Comparison of ENCODE assay signal across 16 cellular contexts in the genomic region with DNA sequence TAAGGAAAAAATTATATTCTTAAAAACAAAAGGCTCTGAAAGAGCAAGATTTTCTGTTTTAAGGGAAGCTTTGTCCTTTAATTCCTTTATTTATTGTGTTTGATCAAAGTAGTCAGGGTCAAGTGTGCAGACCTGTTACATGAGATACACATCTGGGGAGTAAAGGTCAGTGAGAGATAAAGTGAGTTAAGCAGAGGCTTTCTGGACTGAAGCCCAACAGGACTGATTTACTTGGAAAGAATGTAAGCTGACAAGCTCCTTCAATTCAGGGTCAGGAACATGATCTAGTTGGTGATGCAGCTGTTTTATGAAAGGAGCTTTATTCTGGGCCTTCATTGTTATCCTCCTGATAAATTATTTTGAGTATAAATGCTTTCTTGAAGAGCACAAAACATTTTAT. TPM values are rescaled to one million over a fixed set of nuclear protein-coding genes. Genes with fewer than 3 reads are reported as not detected.
A peak's percentile ranks its signal among the peaks of the same experiment; 100 is the strongest.
DNase-seq lines count a peak whose midpoint lies in the region; ATAC-seq, FAIRE-seq and TF ChIP-seq lines count a peak whose summit lies in the region.
"Had no signal": no experiment of that assay in that cellular context is flagged by ENCODE, and none has a peak within 500 bp of the region (broad histone marks: within the 10 kb centered on the region; RNA-seq: fewer than 3 reads in every experiment).

No MANE protein-coding gene starts in this region.

- dilution Hi-C loops in IMR-90 (cut with HindIII; ENCODE audit: low sequenced_read_pairs, unreplicated experiment) = no loop called here

- no peak for FAIRE-seq in HepG2 (lab: Jason Lieb, UNC)
- FAIRE-seq: GM12878 had no signal

- no peak overlapping the region for H3K14ac ChIP-seq in IMR-90 (replicated peaks; ENCODE audit: low read depth, low read length)

- no peaks in the 10 kb centered on the region for H3K9me3 ChIP-seq in IMR-90 (ENCODE audit: control insufficient read depth, insufficient read depth, low read length)
- no peaks in the 10 kb centered on the region for H3K9me3 ChIP-seq in HepG2 (ENCODE audit: low read length)

- no peaks in the 10 kb centered on the region for H3K9me1 ChIP-seq in IMR-90 (ENCODE audit: insufficient read depth, low read length)

- H2BK5ac ChIP-seq in IMR-90 (ENCODE audit: low read depth, low read length, poor library complexity, severe bottlenecking) = no peak overlapping the region

- no peak overlapping the region for H2AK5ac ChIP-seq in IMR-90 (ENCODE audit: low read depth, low read length)

- H2BK120ac ChIP-seq in IMR-90 (ENCODE audit: low read depth, low read length) = no peak overlapping the region

- H3K79me1 ChIP-seq in IMR-90 (ENCODE audit: low read depth in 1 of 2, low read length in 2 of 2) = no peaks in the 10 kb centered on the region

- TF ChIP-seq RAD21 in IMR-90 (IDR thresholded peaks at IDR 0.05; ENCODE audit: low read length) (no peak), HepG2 (CRISPR knock-in tag; IDR thresholded peaks at IDR 0.05) (no peak)

- H3K4me1 ChIP-seq in IMR-90 (ENCODE audit: control insufficient read depth, insufficient read depth, low read length) (no peaks in the 10 kb centered on the region), HepG2 (ENCODE audit: insufficient read depth, low read length) (no peaks in the 10 kb centered on the region)

- no peak overlapping the region for H2AK9ac ChIP-seq in IMR-90 (replicated peaks; ENCODE audit: low read depth, low read length, poor library complexity)

- no peak overlapping the region for H2BK15ac ChIP-seq in IMR-90 (ENCODE audit: low read depth, low read length)

- TF ChIP-seq EP300 in HepG2 (IDR thresholded peaks at IDR 0.05; ENCODE audit: low read depth in 2 of 2, low read length in 2 of 2) = no peak
- TF ChIP-seq EP300 in HepG2 (CRISPR knock-in tag; IDR thresholded peaks at IDR 0.05; ENCODE audit: borderline replicate concordance) = no peak

- H3K9ac ChIP-seq in IMR-90 (ENCODE audit: low read depth, low read length) (no peak overlapping the region), HepG2 (ENCODE audit: insufficient read depth, low read depth, low read length) (no peak overlapping the region)

- H2BK20ac ChIP-seq in IMR-90 (ENCODE audit: low read depth, low read length) = no peak overlapping the region

- H4K5ac ChIP-seq in IMR-90 (ENCODE audit: low read depth, low read length) = no peak overlapping the region

- in situ Hi-C loops in IMR-90 (cut with MboI; ENCODE audit: low sequenced_read_pairs) = no loop called here
- in situ Hi-C loops in brain microvascular endothelial cell (cut with HindIII; ENCODE audit: low pct_ligation_motif_present, low sequenced_read_pairs) = no loop called here
- in situ Hi-C loops in HepG2 (cut with HindIII; ENCODE audit: extremely low pct_ligation_motif_present, low pct_unique_long_range_greater_than_20kb) = no loop called here

- CTCF ChIA-PET in IMR-90 (lab: Yijun Ruan, JAX) (no interaction called here), HepG2 (lab: Yijun Ruan, JAX; ENCODE audit: low intra/inter-chr PET ratio, low total read pairs) (no interaction called here)

- H3K4me2 ChIP-seq in IMR-90 (ENCODE audit: low read depth, low read length) (no peak overlapping the region), HepG2 (ENCODE audit: low read depth, low read length) (no peak overlapping the region)

- no peaks in the 10 kb centered on the region for H3K79me2 ChIP-seq in HepG2 (ENCODE audit: insufficient read depth, low read length)

- POLR2A ChIA-PET in IMR-90 (lab: Charles Lee; ENCODE audit: unreplicated experiment) = no interaction called here
- POLR2A ChIA-PET in HepG2 (lab: Yijun Ruan, JAX) = no interaction called here

- DNase-seq in COLO829 (ENCODE audit: low spot score) (peak; percentile 84), IMR-90 (peak; percentile 18), brain microvascular endothelial cell (peak; percentile 65), HepG2 (ENCODE audit: low spot score) (peak; percentile 50), NOMO-1 treated with DMSO at 0.1 percent for 48 hours (lab: John Stamatoyannopoulos, UW; ENCODE audit: unreplicated experiment) (no peak), lower leg skin (ENCODE audit: low spot score in 2 of 2) (no peak)
- DNase-seq: DMS79 treated with DMSO at 0.1 percent for 48 hours; immature natural killer cell; MM.1S; stimulated activated CD4-positive, alpha-beta T cell treated with anti-CD3 and anti-CD28 coated beads, Interleukin-2, amount 100 ng/mL, for 48 hours; T-cell had no signal

- no peak overlapping the region for H3K56ac ChIP-seq in IMR-90 (ENCODE audit: extremely low read depth, insufficient read depth, low read length)

- no peak overlapping the region for H4K8ac ChIP-seq in IMR-90 (ENCODE audit: low read depth in 2 of 2, low read length in 2 of 2)

- H3K23ac ChIP-seq in IMR-90 (ENCODE audit: low read depth, low read length) = no peak overlapping the region

- ATAC-seq in IMR-90 (ENCODE audit: low read depth) = no peak
- ATAC-seq in HepG2 = no peak; the same call in 2 of the 3 replicates
- ATAC-seq in HG02798 (IDR thresholded peaks at IDR 0.05; ENCODE audit: poor library complexity, unreplicated experiment) = no peak
- no peak for ATAC-seq in GM18861 (IDR thresholded peaks at IDR 0.05; ENCODE audit: unreplicated experiment)
- ATAC-seq: GM12878, T-cell had no signal

- no TSS peak for BruUV-seq in IMR-90 (replicated peaks; lab: Mats Ljungman, UMichigan)
- BruUV-seq in HepG2 (replicated peaks; lab: Mats Ljungman, UMichigan) = no TSS peak

- H3K4ac ChIP-seq in IMR-90 (ENCODE audit: low read depth, low read length) = no peak overlapping the region

- H4K20me1 ChIP-seq in IMR-90 (ENCODE audit: insufficient read depth, low read length) (no peaks in the 10 kb centered on the region), HepG2 (ENCODE audit: insufficient read depth, low read length) (no peaks in the 10 kb centered on the region)

- TF ChIP-seq CTCF in IMR-90 (conservative IDR thresholded peaks at IDR 0.05; ENCODE audit: low read depth, low read length) = no peak
- TF ChIP-seq CTCF in brain microvascular endothelial cell (IDR thresholded peaks at IDR 0.05; ENCODE audit: low read depth, low read length, missing control alignments) = no peak
- no peak for TF ChIP-seq CTCF in HepG2 (CRISPR knock-in tag; IDR thresholded peaks at IDR 0.05)
- TF ChIP-seq CTCF in lower leg skin (IDR thresholded peaks at IDR 0.05) = no peak

- TF ChIP-seq POLR2A in IMR-90 (IDR thresholded peaks at IDR 0.05; ENCODE audit: low read depth, low read length) = no peak
- TF ChIP-seq POLR2A in HepG2 (IDR thresholded peaks at IDR 0.05; ENCODE audit: insufficient read depth in 1 of 2, low read depth in 2 of 2, low read length in 2 of 2) = no peak
- TF ChIP-seq POLR2A in lower leg skin (IDR thresholded peaks at IDR 0.05) = no peak

- intact Hi-C loops in IMR-90 (cut with micrococcal nuclease) (no loop called here), HepG2 (cut with micrococcal nuclease; ENCODE audit: unreplicated experiment) (no loop called here), lower leg skin (cut with DNase I; ENCODE audit: low total_unique reads) (no loop called here)

- H2AFZ ChIP-seq in IMR-90 (replicated peaks; ENCODE audit: low read length, poor library complexity) = no peak overlapping the region
- no peak overlapping the region for H2AFZ ChIP-seq in HepG2 (ENCODE audit: low read length)

- H3K27me3 ChIP-seq in IMR-90 (ENCODE audit: control insufficient read depth, insufficient read depth, low read length) (no peaks in the 10 kb centered on the region), brain microvascular endothelial cell (replicated peaks) (no peaks in the 10 kb centered on the region), HepG2 (ENCODE audit: control insufficient read depth in 1 of 2, insufficient read depth in 2 of 2, low read length in 2 of 2) (no peaks in the 10 kb centered on the region)

- H4K91ac ChIP-seq in IMR-90 (ENCODE audit: insufficient read depth, low read depth, low read length) = no peak overlapping the region

- no peaks in the 10 kb centered on the region for H3K36me3 ChIP-seq in IMR-90 (ENCODE audit: control insufficient read depth, insufficient read depth, low read length)
- H3K36me3 ChIP-seq in brain microvascular endothelial cell (replicated peaks) = no peaks in the 10 kb centered on the region
- no peaks in the 10 kb centered on the region for H3K36me3 ChIP-seq in HepG2 (replicated peaks in 1 of 2; ENCODE audit: control insufficient read depth in 1 of 2, insufficient read depth in 2 of 2, low read length in 2 of 2)

- H3K27ac ChIP-seq in IMR-90 (ENCODE audit: insufficient read depth, low read length) (no peak overlapping the region), brain microvascular endothelial cell (no peak overlapping the region), HepG2 (ENCODE audit: extremely low read length, insufficient read depth, low read length) (no peak overlapping the region)
- H3K27ac ChIP-seq: coronary artery had no signal

- H3K18ac ChIP-seq in IMR-90 (ENCODE audit: low read depth, low read length) = no peak overlapping the region

- H3K4me3 ChIP-seq in IMR-90 (ENCODE audit: insufficient read depth, low read depth, low read length) = no peak overlapping the region
- H3K4me3 ChIP-seq in brain microvascular endothelial cell (ENCODE audit: low read depth, low read length) = no peak overlapping the region
- no peak overlapping the region for H3K4me3 ChIP-seq in HepG2 (replicated peaks in 1 of 3; ENCODE audit: insufficient read depth in 1 of 3, low read depth in 2 of 3, low read length in 3 of 3)
- H3K4me3 ChIP-seq in lower leg skin (ENCODE audit: low read depth, poor library complexity, severe bottlenecking) = no peak overlapping the region
- H3K4me3 ChIP-seq: coronary artery, GM12878 had no signal

RNA-seq across cellular contexts. Expression of gene OTOL1, which starts 20.7 kb away (rescaled TPM):
- total RNA-seq in IMR-90 (2012; rRNA removed) (not detected in 2 replicates), HepG2 (2016; rRNA removed; fragmentation: Illumina TruSeq; extraction: Trizol) (not detected in 2 replicates), lower leg skin (not detected)
- polyA plus RNA-seq in IMR-90 (2012; rRNA removed) (not detected in 2 replicates), HepG2 (2011; rRNA removed) (not detected in 2 replicates)
- polyA plus RNA-seq in IMR-90 (2012; cell fraction: cytosol; rRNA removed) = not detected in 2 replicates
- not detected in 2 replicates for polyA plus RNA-seq in IMR-90 (2012; cell fraction: nucleus; rRNA removed; ENCODE audit: low replicate concordance)
- not detected in 2 replicates for total RNA-seq in HepG2 (2016; cell fraction: cytosol; rRNA removed; fragmentation: Illumina TruSeq; extraction: Trizol; ENCODE audit: low read depth)
- total RNA-seq in HepG2 (2016; cell fraction: insoluble cytoplasmic fraction; rRNA removed; fragmentation: Illumina TruSeq; extraction: Trizol) = not detected in 2 replicates
- not detected in 2 replicates for total RNA-seq in HepG2 (2016; cell fraction: membrane; rRNA removed; fragmentation: Illumina TruSeq; extraction: Trizol)
- total RNA-seq in HepG2 (2016; cell fraction: nucleus; rRNA removed; fragmentation: Illumina TruSeq; extraction: Trizol) = not detected in 2 replicates
- not detected in 2 replicates for polyA plus RNA-seq in HepG2 (2011; cell fraction: cytosol; rRNA removed)
- not detected in 2 replicates for polyA plus RNA-seq in HepG2 (2011; cell fraction: nucleus; rRNA removed)
- not detected in 2 replicates for polyA plus RNA-seq in HepG2 (2012)
- not detected in 2 replicates for polyA plus RNA-seq in HepG2 (2016; cell fraction: cytosol; fragmentation: Illumina TruSeq; extraction: Trizol; ENCODE audit: low read depth)
- not detected in 2 replicates for polyA plus RNA-seq in HepG2 (2016; cell fraction: insoluble cytoplasmic fraction; fragmentation: Illumina TruSeq; extraction: Trizol; ENCODE audit: low read depth)
- not detected in 2 replicates for polyA plus RNA-seq in HepG2 (2016; cell fraction: membrane; fragmentation: Illumina TruSeq; extraction: Trizol; ENCODE audit: low read depth)
- not detected in 2 replicates for polyA plus RNA-seq in HepG2 (2016; cell fraction: nucleus; fragmentation: Illumina TruSeq; extraction: Trizol; ENCODE audit: insufficient read depth, low read depth)
- not detected in 2 replicates for polyA minus RNA-seq in HepG2 (2011; rRNA and poly(A)+ RNA removed; ENCODE audit: low replicate concordance)
- polyA minus RNA-seq in HepG2 (2011; cell fraction: cytosol; rRNA and poly(A)+ RNA removed) = not detected in 2 replicates
- not detected in 2 replicates for polyA minus RNA-seq in HepG2 (2011; cell fraction: nucleus; rRNA and poly(A)+ RNA removed)
- total RNA-seq: GM12878, pulmonary artery endothelial cell, T-cell had no signal
- polyA plus RNA-seq: GM12878, immature natural killer cell had no signal

Comparison
In these comparisons a context has a peak if more than half of its experiments do, and no peak if none do; other contexts are left out.
1. DNase-seq: peak in COLO829 (single experiment), IMR-90 (single experiment), brain microvascular endothelial cell (single experiment) and HepG2 (single experiment); none in NOMO-1 treated with DMSO at 0.1 percent for 48 hours (single experiment) and lower leg skin (0 of 2).